9 cellular contexts compared by ENCODE assay signal in the genomic region with DNA sequence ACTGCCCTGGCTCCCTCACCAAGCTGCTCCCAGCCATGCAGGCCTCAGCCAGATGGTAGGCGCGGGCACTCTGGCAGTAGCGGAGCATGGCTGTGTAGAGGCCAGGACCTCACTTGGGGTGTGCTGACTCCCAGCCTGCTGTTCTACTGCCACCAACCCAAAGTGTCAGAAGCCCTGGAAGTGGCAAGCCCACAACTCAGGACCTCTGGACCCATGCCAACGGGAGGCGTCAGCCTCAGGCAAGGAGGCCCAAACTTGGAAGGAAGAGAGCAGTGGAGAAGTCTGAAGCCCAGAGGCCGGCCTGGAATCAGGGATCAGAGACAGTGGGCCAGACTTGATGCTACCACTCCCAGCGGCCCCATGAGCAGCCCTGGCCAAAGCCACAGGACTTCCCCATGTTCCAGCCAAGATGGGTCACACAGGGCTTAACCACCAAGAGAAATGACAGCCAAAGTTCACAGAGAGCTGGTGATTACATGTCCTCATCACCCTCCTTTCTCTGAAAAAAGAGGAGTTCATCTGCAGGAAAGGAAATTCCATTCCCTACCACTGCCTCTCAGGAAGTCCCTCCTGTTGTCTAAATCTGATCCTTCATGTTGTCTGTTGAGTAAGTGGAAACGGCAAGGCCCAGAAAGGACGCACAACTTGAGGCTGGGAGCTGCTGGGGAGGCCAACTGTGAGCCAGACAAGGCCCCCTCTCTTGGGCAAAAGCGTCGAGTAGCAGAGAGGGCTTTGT. TPM values are rescaled to one million over a fixed set of nuclear protein-coding genes. Genes with fewer than 3 reads are reported as not detected.
DNase-seq lines count a peak whose midpoint lies in the region; ATAC-seq and TF ChIP-seq lines count a peak whose summit lies in the region.
"Had no signal": no experiment of that assay in that cellular context is flagged by ENCODE, and none has a peak within 500 bp of the region (broad histone marks: within the 10 kb centered on the region; RNA-seq: fewer than 3 reads in every experiment).

No MANE protein-coding gene starts in this region.

- H3K79me2 ChIP-seq in Karpas-422 (ENCODE audit: low read length): no peaks in the 10 kb centered on the region

- peak overlapping the region; percentile 14 to 92 for H3K27ac ChIP-seq in lung (ENCODE audit: low read depth in 1 of 2, low read length in 1 of 2)
- H3K27ac ChIP-seq in vagina: peak overlapping the region; percentile 95
- H3K27ac ChIP-seq in Karpas-422 (ENCODE audit: low read length): no peak overlapping the region
- H3K27ac ChIP-seq: VCaP had no signal

- no peaks in the 10 kb centered on the region for H3K9me2 ChIP-seq in Karpas-422 (replicated peaks; ENCODE audit: insufficient read depth, low read length)

- peak overlapping the region; percentile 84 for H3K27ac Mint-ChIP-seq in activated naive CD8-positive, alpha-beta T cell
- H3K27ac Mint-ChIP-seq in activated naive CD8-positive, alpha-beta T cell treated with anti-CD3 and anti-CD28 coated beads, Interleukin-2, amount 50 U/mL, for 24 hours: no peak overlapping the region

- TF ChIP-seq CTCF in lung (IDR thresholded peaks at IDR 0.05; ENCODE audit: control extremely low read depth, extremely low read depth) (no peak), vagina (IDR thresholded peaks at IDR 0.05) (no peak)

- no peak overlapping the region for H3K4me2 ChIP-seq in Karpas-422 (ENCODE audit: low read depth, low read length, poor library complexity, severe bottlenecking)

- no peaks in the 10 kb centered on the region for H3K9me3 Mint-ChIP-seq in activated naive CD8-positive, alpha-beta T cell (ENCODE audit: low read depth)
- no peaks in the 10 kb centered on the region for H3K9me3 Mint-ChIP-seq in activated naive CD8-positive, alpha-beta T cell treated with anti-CD3 and anti-CD28 coated beads, Interleukin-2, amount 50 U/mL, for 24 hours

- peaks cover 3% of the 10 kb centered on the region for H3K36me3 Mint-ChIP-seq in activated naive CD8-positive, alpha-beta T cell
- H3K36me3 Mint-ChIP-seq in activated naive CD8-positive, alpha-beta T cell treated with anti-CD3 and anti-CD28 coated beads, Interleukin-2, amount 50 U/mL, for 24 hours (ENCODE audit: low read depth): peaks cover 3% of the 10 kb centered on the region

- H2AFZ ChIP-seq in Karpas-422 (ENCODE audit: low read length): no peak overlapping the region

- H3K27me3 ChIP-seq in lung (ENCODE audit: control insufficient read depth, insufficient read depth): no peaks in the 10 kb centered on the region
- H3K27me3 ChIP-seq in vagina: no peaks in the 10 kb centered on the region
- H3K27me3 ChIP-seq in Karpas-422 (ENCODE audit: low read length): no peaks in the 10 kb centered on the region

- 39 to 41% methylated on average over 11 of the region's 11 CpGs for WGBS in lung, 2 donors

- intact Hi-C loops in vagina (cut with DNase I): no loop called here

- no peak for TF ChIP-seq POLR2A in vagina (IDR thresholded peaks at IDR 0.05)

- peak overlapping the region; percentile 50 for H3K4me3 Mint-ChIP-seq in activated naive CD8-positive, alpha-beta T cell
- H3K4me3 Mint-ChIP-seq in activated naive CD8-positive, alpha-beta T cell treated with anti-CD3 and anti-CD28 coated beads, Interleukin-2, amount 50 U/mL, for 24 hours: no peak overlapping the region

- no peaks in the 10 kb centered on the region for H3K27me3 Mint-ChIP-seq in activated naive CD8-positive, alpha-beta T cell
- peaks cover 5% of the 10 kb centered on the region for H3K27me3 Mint-ChIP-seq in activated naive CD8-positive, alpha-beta T cell treated with anti-CD3 and anti-CD28 coated beads, Interleukin-2, amount 50 U/mL, for 24 hours

- H3K4me3 ChIP-seq in lung: no peak overlapping the region
- no peak overlapping the region for H3K4me3 ChIP-seq in vagina
- H3K4me3 ChIP-seq in Karpas-422 (ENCODE audit: low read length): no peak overlapping the region

- H3K9me3 ChIP-seq in lung (ENCODE audit: control insufficient read depth in 2 of 2, insufficient read depth in 1 of 2, low read length in 1 of 2): no peaks in the 10 kb centered on the region
- no peaks in the 10 kb centered on the region for H3K9me3 ChIP-seq in vagina
- no peaks in the 10 kb centered on the region for H3K9me3 ChIP-seq in Karpas-422 (ENCODE audit: low read length)

- ATAC-seq in activated naive CD8-positive, alpha-beta T cell treated with anti-CD3 and anti-CD28 coated beads, Interleukin-2, amount 50 U/mL, for 24 hours: no peak
- no peak for ATAC-seq in lung (ENCODE audit: insufficient read depth, low FRiP score)

- H4K20me1 ChIP-seq in Karpas-422 (ENCODE audit: insufficient read depth, low read depth, low read length): no peaks in the 10 kb centered on the region; the same call in 1 of the 2 replicates

- H3K36me3 ChIP-seq in lung (ENCODE audit: control insufficient read depth in 2 of 2, insufficient read depth in 2 of 2, low read length in 2 of 2) (no peaks in the 10 kb centered on the region), vagina (no peaks in the 10 kb centered on the region), Karpas-422 (ENCODE audit: insufficient read depth, low read length) (no peaks in the 10 kb centered on the region)

- H3K4me1 Mint-ChIP-seq in activated naive CD8-positive, alpha-beta T cell (ENCODE audit: low read depth): peaks cover 86% of the 10 kb centered on the region
- peaks cover 73% of the 10 kb centered on the region for H3K4me1 Mint-ChIP-seq in activated naive CD8-positive, alpha-beta T cell treated with anti-CD3 and anti-CD28 coated beads, Interleukin-2, amount 50 U/mL, for 24 hours

- no peak overlapping the region for H3K9ac ChIP-seq in Karpas-422 (ENCODE audit: low read length)

- H3K4me1 ChIP-seq in lung (ENCODE audit: control insufficient read depth in 2 of 2, insufficient read depth in 2 of 2, low read length in 2 of 2) (peaks cover 6 to 62% of the 10 kb centered on the region in 2 donors), vagina (peaks cover 95% of the 10 kb centered on the region), Karpas-422 (ENCODE audit: low read length) (no peaks in the 10 kb centered on the region)

- no peak for DNase-seq in activated naive CD8-positive, alpha-beta T cell treated with anti-CD3 and anti-CD28 coated beads, Interleukin-2, amount 50 U/mL, for 24 hours
- peak; percentile 77 for DNase-seq in cerebellar cortex (ENCODE audit: low spot score)
- peak; percentile 54 for DNase-seq in lung (ENCODE audit: low spot score)
- no peak for DNase-seq in vagina (ENCODE audit: extremely low spot score in 2 of 2)
- DNase-seq in Karpas-422: no peak
- no peak for DNase-seq in NCI-H748 treated with DMSO at 0.1 percent for 48 hours (lab: John Stamatoyannopoulos, UW)
- DNase-seq in NK-92 (lab: John Stamatoyannopoulos, UW; ENCODE audit: unreplicated experiment): no peak

RNA-seq across cellular contexts. Expression of gene ARRB1, which starts 4.4 kb away (rescaled TPM):
- total RNA-seq in lung (100 to 1,000 TPM in 1 of 2 donors, 10 to 100 TPM in 1; 64.4 to 145 TPM), vagina (33.1 TPM)
- polyA plus RNA-seq in lung: 10 to 100 TPM; 39.8 to 46.0 TPM
- total RNA-seq in Karpas-422 (2014; rRNA removed; shearing (Covaris generic); ENCODE audit: low replicate concordance): not detected in 2 replicates

RNA-seq across cellular contexts. Expression of gene RPS3, which starts 52.2 kb away (rescaled TPM):
- total RNA-seq in lung (1,000 to 10,000 TPM; 1,036 to 2,104 TPM), vagina (1,625 TPM)
- polyA plus RNA-seq in lung: 1,000 to 10,000 TPM; 2,193 to 2,813 TPM
- total RNA-seq in Karpas-422 (2014; rRNA removed; shearing (Covaris generic); ENCODE audit: low replicate concordance): 2,332 and 2,975 TPM in 2 replicates

Comparison
In these comparisons a context has a peak if more than half of its experiments do, and no peak if none do; other contexts are left out.
1. DNase-seq: peak in cerebellar cortex (single experiment) and lung (single experiment); none in activated naive CD8-positive, alpha-beta T cell treated with anti-CD3 and anti-CD28 coated beads, Interleukin-2, amount 50 U/mL, for 24 hours (single experiment), vagina (0 of 2), Karpas-422 (single experiment), NCI-H748 treated with DMSO at 0.1 percent for 48 hours (single experiment) and NK-92 (single experiment).
2. RNA of gene ARRB1, which starts 4.4 kb away (total RNA-seq): 64.4 to 145 TPM in lung and 33.1 TPM in vagina (single experiment); not detected in Karpas-422; every median in the first group is over 10 times any median in the second.